14 cellular contexts compared by ENCODE assay signal in genomic region chr12:53603804-53604203, GRCh38. TPM values are rescaled to one million over a fixed set of nuclear protein-coding genes. Genes with fewer than 3 reads are reported as not detected.
DNase-seq lines count a peak whose midpoint lies in the region; ATAC-seq, FAIRE-seq and TF ChIP-seq lines count a peak whose summit lies in the region.
"Had no signal": no experiment of that assay in that cellular context is flagged by ENCODE, and none has a peak within 500 bp of the region (broad histone marks: within the 10 kb centered on the region; RNA-seq: fewer than 3 reads in every experiment).

No MANE protein-coding gene starts in this region.

- ATAC-seq in Right ventricle myocardium inferior (no peak), GM12878 (peak; percentile 29; the same call in 2 of the 3 replicates)
- ATAC-seq: activated CD8-positive, alpha-beta T cell treated with anti-CD3 and anti-CD28 coated beads for 36 hours had no signal

- intact Hi-C loops in left ventricle myocardium inferior (cut with micrococcal nuclease) (no loop called here), Right ventricle myocardium inferior (cut with DNase I) (no loop called here), GM12878 (cut with micrococcal nuclease; ENCODE audit: unreplicated experiment) (no loop called here)
- intact Hi-C loops in activated CD4-positive, alpha-beta memory T cell treated with anti-CD3 and anti-CD28 coated beads for 36 hours (cut with micrococcal nuclease): no loop called here

- H3K27ac ChIP-seq in left ventricle myocardium inferior (replicated peaks) (peak overlapping the region; percentile 84), GM12878 (ENCODE audit: control insufficient read depth, insufficient read depth) (no peak overlapping the region), layer of hippocampus (ENCODE audit: low read depth, low read length) (peak overlapping the region; percentile 77)

- H3K4me1 ChIP-seq in left ventricle myocardium inferior: peaks cover 59% of the 10 kb centered on the region
- peaks cover 11% of the 10 kb centered on the region for H3K4me1 ChIP-seq in GM12878 (ENCODE audit: control insufficient read depth, insufficient read depth, low read length)

- H3K79me2 ChIP-seq in GM12878 (ENCODE audit: control insufficient read depth, insufficient read depth, low read length): peaks cover 10% of the 10 kb centered on the region

- peaks cover 11% of the 10 kb centered on the region for H3K36me3 Mint-ChIP-seq in activated CD4-positive, alpha-beta memory T cell treated with anti-CD3 and anti-CD28 coated beads for 36 hours

- in situ Hi-C loops in GM12878 (cut with MboI) (no loop called here), GM13977 (cut with MboI; ENCODE audit: low pct_unique_long_range_greater_than_20kb, low sequenced_read_pairs, unreplicated experiment) (no loop called here)

- no TSS peak for BruUV-seq in GM12878 (replicated peaks; lab: Mats Ljungman, UMichigan)

- no peak for TF ChIP-seq RAD21 in GM12878 (IDR thresholded peaks at IDR 0.05; ENCODE audit: insufficient read depth, low read depth, low read length)

- POLR2A ChIA-PET in GM12878 (lab: Charles Lee): interaction anchor here (0.6 to 0.9 kb wide), 3 partner anchors 12 to 794 kb away, joined by 3 to 4 read pairs (median 3); no protein-coding TSS in a partner anchor
- POLR2A ChIA-PET in activated CD4-positive, alpha-beta memory T cell treated with anti-CD3 and anti-CD28 coated beads for 36 hours (lab: Charles Lee): interaction anchor here (0.6 kb wide), 1 partner anchor 418 kb away, joined by 4 read pairs; no protein-coding TSS in a partner anchor

- no peak overlapping the region for H3K4me2 ChIP-seq in GM12878 (ENCODE audit: control insufficient read depth, insufficient read depth)

- H3K27me3 Mint-ChIP-seq in activated CD4-positive, alpha-beta memory T cell treated with anti-CD3 and anti-CD28 coated beads for 36 hours: no peaks in the 10 kb centered on the region
- H3K27me3 Mint-ChIP-seq: activated CD8-positive, alpha-beta T cell treated with anti-CD3 and anti-CD28 coated beads for 36 hours had no signal

- SMC1A ChIA-PET in GM12878 (lab: Charles Lee; ENCODE audit: uncharacterized antibody, unreplicated experiment): interaction anchor here (0.7 to 2.6 kb wide), 6 partner anchors 12 to 60 kb away, joined by 3 to 9 read pairs (median 4); no protein-coding TSS in a partner anchor

- FAIRE-seq in GM12878 (lab: Jason Lieb, UNC): no peak
- FAIRE-seq: colon had no signal

- DNase-seq in left ventricle myocardium inferior (no peak), Right ventricle myocardium inferior (ENCODE audit: missing footprints) (no peak), GM12878 (ENCODE audit: low read depth, low spot score) (no peak), SW480 (ENCODE audit: low spot score) (no peak), 8988T (no peak), GM13977 (ENCODE audit: low spot score) (no peak)
- no peak for DNase-seq in activated CD4-positive, alpha-beta memory T cell treated with anti-CD3 and anti-CD28 coated beads for 36 hours
- DNase-seq: activated CD8-positive, alpha-beta T cell treated with anti-CD3 and anti-CD28 coated beads for 36 hours; esophagus squamous epithelium; GOT3; NCI-H2171 treated with DMSO at 0.1 percent for 48 hours had no signal

- H3K4me3 Mint-ChIP-seq in activated CD4-positive, alpha-beta memory T cell treated with anti-CD3 and anti-CD28 coated beads for 36 hours: no peak overlapping the region
- H3K4me3 Mint-ChIP-seq: activated CD8-positive, alpha-beta T cell treated with anti-CD3 and anti-CD28 coated beads for 36 hours had no signal

- H4K20me1 ChIP-seq in GM12878 (ENCODE audit: control insufficient read depth, insufficient read depth): no peaks in the 10 kb centered on the region

- RAD21 ChIA-PET in GM12878 (lab: Charles Lee; ENCODE audit: unreplicated experiment): interaction anchor here (0.7 to 1.2 kb wide), 5 partner anchors 20 to 259 kb away, joined by 3 to 5 read pairs (median 3); no protein-coding TSS in a partner anchor

- H3K4me3 ChIP-seq in left ventricle myocardium inferior: no peak overlapping the region
- H3K4me3 ChIP-seq in GM12878: no peak overlapping the region
- H3K4me3 ChIP-seq: esophagus squamous epithelium, thoracic aorta had no signal

- TF ChIP-seq POLR2A in GM12878 (IDR thresholded peaks at IDR 0.05; ENCODE audit: low read depth, low read length): no peak

- TF ChIP-seq CTCF in left ventricle myocardium inferior (IDR thresholded peaks at IDR 0.05; ENCODE audit: borderline replicate concordance) (no peak), GM12878 (IDR thresholded peaks at IDR 0.05 in 2 of 3, conservative IDR thresholded peaks at IDR 0.05 in 1 of 3; ENCODE audit: control insufficient read depth in 2 of 3, extremely low read depth in 1 of 3, insufficient read depth in 1 of 3, low read depth in 3 of 3, low read length in 3 of 3) (no peak), GM13977 (IDR thresholded peaks at IDR 0.05; ENCODE audit: extremely low read depth, insufficient read depth, missing control alignments) (no peak)

- peaks cover 3% of the 10 kb centered on the region for H3K36me3 ChIP-seq in left ventricle myocardium inferior
- H3K36me3 ChIP-seq in GM12878 (ENCODE audit: control insufficient read depth in 2 of 2, insufficient read depth in 2 of 2, low read length in 1 of 2): no peaks in the 10 kb centered on the region; a peak in 1 of 4 replicates
- H3K36me3 ChIP-seq: thoracic aorta had no signal

- H3K27me3 ChIP-seq in left ventricle myocardium inferior (ENCODE audit: low read depth): no peaks in the 10 kb centered on the region
- no peaks in the 10 kb centered on the region for H3K27me3 ChIP-seq in GM12878 (replicated peaks in 1 of 2; ENCODE audit: control insufficient read depth in 2 of 2, insufficient read depth in 2 of 2, low read length in 1 of 2)
- no peaks in the 10 kb centered on the region for H3K27me3 ChIP-seq in layer of hippocampus (ENCODE audit: control insufficient read depth, insufficient read depth, low read length)
- H3K27me3 ChIP-seq: esophagus squamous epithelium had no signal

- no peak overlapping the region for H3K9ac ChIP-seq in GM12878 (ENCODE audit: control insufficient read depth, insufficient read depth, low read length)

- H2AFZ ChIP-seq in GM12878 (ENCODE audit: control insufficient read depth, low read depth, low read length): no peak overlapping the region

- H3K9me3 Mint-ChIP-seq in activated CD4-positive, alpha-beta memory T cell treated with anti-CD3 and anti-CD28 coated beads for 36 hours: no peaks in the 10 kb centered on the region
- H3K9me3 Mint-ChIP-seq: activated CD8-positive, alpha-beta T cell treated with anti-CD3 and anti-CD28 coated beads for 36 hours had no signal

- peaks cover 12% of the 10 kb centered on the region for H3K4me1 Mint-ChIP-seq in activated CD4-positive, alpha-beta memory T cell treated with anti-CD3 and anti-CD28 coated beads for 36 hours (ENCODE audit: low read depth)

- CTCF ChIA-PET in GM12878 (lab: Yijun Ruan, JAX): interaction anchor here (1.2 to 2.3 kb wide), 4 partner anchors 19 to 61 kb away, joined by 3 to 8 read pairs (median 3); no protein-coding TSS in a partner anchor
- CTCF ChIA-PET in activated CD4-positive, alpha-beta memory T cell treated with anti-CD3 and anti-CD28 coated beads for 36 hours (lab: Charles Lee): no interaction called here

- H3K9me3 ChIP-seq in left ventricle myocardium inferior (replicated peaks): no peaks in the 10 kb centered on the region
- H3K9me3 ChIP-seq in GM12878 (replicated peaks; ENCODE audit: control insufficient read depth, insufficient read depth, low read length): no peaks in the 10 kb centered on the region; the same call in 2 of the 3 replicates
- H3K9me3 ChIP-seq: esophagus squamous epithelium, thoracic aorta had no signal

- TF ChIP-seq EP300 in GM12878 (IDR thresholded peaks at IDR 0.05; ENCODE audit: borderline replicate concordance in 1 of 2, control insufficient read depth in 1 of 2, low read depth in 2 of 2, low read length in 2 of 2): no peak

- H3K27ac Mint-ChIP-seq in activated CD4-positive, alpha-beta memory T cell treated with anti-CD3 and anti-CD28 coated beads for 36 hours: no peak overlapping the region
- H3K27ac Mint-ChIP-seq: activated CD8-positive, alpha-beta T cell treated with anti-CD3 and anti-CD28 coated beads for 36 hours had no signal

TF ChIP-seq in GM12878, 131 proteins besides CTCF, POLR2A, EP300 and RAD21 (continues in another document):
- no peak for TF ChIP-seq RBBP5 (conservative IDR thresholded peaks at IDR 0.05)
- no peak for TF ChIP-seq BACH1 (IDR thresholded peaks at IDR 0.05; ENCODE audit: borderline replicate concordance)
- TF ChIP-seq PKNOX1 (IDR thresholded peaks at IDR 0.05): peak; percentile 14; the same call in 1 of the 2 replicates
- TF ChIP-seq EGR1 (IDR thresholded peaks at IDR 0.05; ENCODE audit: borderline replicate concordance in 1 of 2, low read depth in 2 of 2, low read length in 2 of 2): no peak

RNA-seq across cellular contexts. Expression of gene ATF7, which starts 22.4 kb away (rescaled TPM):
- total RNA-seq in left ventricle myocardium inferior (29.8 TPM), Right ventricle myocardium inferior (39.8 TPM), GM12878 (2014; rRNA removed) (9.1 and 11.4 TPM in 2 replicates), GM12878 (2014; rRNA removed; fragmentation: Illumina TruSeq; extraction: Trizol) (14.6 and 16.1 TPM in 2 replicates), GM12878 (2021) (21.5 and 23.6 TPM in 2 replicates)
- total RNA-seq in GM12878 (2013; cell fraction: nucleolus; rRNA removed): 31.6 and 46.1 TPM in 2 replicates
- polyA plus RNA-seq in GM12878 (2011; ENCODE audit: low read depth): 9.6 TPM
- polyA plus RNA-seq in GM12878 (2011; rRNA removed) (14.5 and 16.4 TPM in 2 replicates), GM12878 (2014; fragmentation: Illumina TruSeq; extraction: Trizol) (21.9 and 26.4 TPM in 2 replicates), GM12878 (2014; fragmentation: Nextera tagmentation; extraction: Ambion mirVana) (10 to 100 TPM; 21.8 to 26.8 TPM), GM12878 (2014; rRNA removed) (14.1 and 17.2 TPM in 2 replicates), GM12878 (2016; fragmentation: Nextera tagmentation; extraction: Ambion mirVana) (10 to 100 TPM; 30.2 to 30.7 TPM)
- 10.3 and 12.2 TPM in 2 replicates for polyA plus RNA-seq in GM12878 (2011; cell fraction: cytosol; rRNA removed)
- 19.5 and 20.5 TPM in 2 replicates for polyA plus RNA-seq in GM12878 (2011; cell fraction: nucleus; rRNA removed)
- polyA plus RNA-seq in GM12878 (2012): 9.5 and 10.3 TPM in 2 replicates
- polyA minus RNA-seq in GM12878 (2011; rRNA and poly(A)+ RNA removed): 18.9 and 19.0 TPM in 2 replicates
- polyA minus RNA-seq in GM12878 (2011; cell fraction: cytosol; rRNA and poly(A)+ RNA removed): 9.0 and 13.4 TPM in 2 replicates
- 9.3 and 17.1 TPM in 2 replicates for polyA minus RNA-seq in GM12878 (2011; cell fraction: nucleus; rRNA and poly(A)+ RNA removed)
- 10 to 100 TPM; 19.3 to 20.7 TPM for total RNA-seq in activated CD4-positive, alpha-beta memory T cell treated with anti-CD3 and anti-CD28 coated beads for 36 hours
